In genomic region chr9:136010615-136011341, GRCh38 we compare ENCODE assay signal across 14 cellular contexts. TPM values are rescaled to one million over a fixed set of nuclear protein-coding genes. Genes with fewer than 3 reads are reported as not detected.
DNase-seq lines count a peak whose midpoint lies in the region; ATAC-seq and TF ChIP-seq lines count a peak whose summit lies in the region.
"Had no signal": no experiment of that assay in that cellular context is flagged by ENCODE, and none has a peak within 500 bp of the region (broad histone marks: within the 10 kb centered on the region; RNA-seq: fewer than 3 reads in every experiment).

No MANE protein-coding gene starts in this region.

- H3K27me3 ChIP-seq in right atrium auricular region (no peaks in the 10 kb centered on the region), upper lobe of right lung (no peaks in the 10 kb centered on the region), prostate gland (replicated peaks; ENCODE audit: insufficient read depth) (no peaks in the 10 kb centered on the region)

- TF ChIP-seq CTCF in right atrium auricular region (IDR thresholded peaks at IDR 0.05) (no peak), nephron progenitor cell (IDR thresholded peaks at IDR 0.05) (no peak), upper lobe of right lung (IDR thresholded peaks at IDR 0.05) (no peak), prostate gland (IDR thresholded peaks at IDR 0.05) (no peak)

- H3K36me3 ChIP-seq in right atrium auricular region (peaks cover 27% of the 10 kb centered on the region), upper lobe of right lung (peaks cover 26% of the 10 kb centered on the region), prostate gland (no peaks in the 10 kb centered on the region)

- intact Hi-C loops in Right ventricle myocardium inferior (cut with DNase I) (no loop called here), left cardiac atrium (cut with DNase I) (no loop called here), upper lobe of right lung (cut with DNase I) (no loop called here), prostate gland (cut with DNase I) (no loop called here)

- H3K9me3 Mint-ChIP-seq in nephron progenitor cell, result no peaks in the 10 kb centered on the region
- H3K9me3 Mint-ChIP-seq: CD4-positive, alpha-beta memory T cell; stimulated activated naive CD8-positive, alpha-beta T cell treated with anti-CD3 and anti-CD28 coated beads, Interleukin-15, Interleukin-2, amounts not matched to agents 100 ng/mL and 50 ng/mL, for 24 hours had no signal

- peaks cover 0 to 38% of the 10 kb centered on the region in 2 donors for H3K4me1 ChIP-seq in right atrium auricular region
- H3K4me1 ChIP-seq in upper lobe of right lung, result peaks cover 28% of the 10 kb centered on the region
- H3K4me1 ChIP-seq in prostate gland (replicated peaks), result no peaks in the 10 kb centered on the region

- ATAC-seq in Right ventricle myocardium inferior (no peak), left cardiac atrium (peak; percentile 29 to 42), upper lobe of right lung (peak; percentile 51)

- H3K27me3 Mint-ChIP-seq in nephron progenitor cell (ENCODE audit: low read depth, poor library complexity), result peaks cover 4% of the 10 kb centered on the region
- H3K27me3 Mint-ChIP-seq: activated naive CD8-positive, alpha-beta T cell; CD4-positive, alpha-beta memory T cell; stimulated activated naive CD8-positive, alpha-beta T cell treated with anti-CD3 and anti-CD28 coated beads, Interleukin-15, Interleukin-2, amounts not matched to agents 100 ng/mL and 50 ng/mL, for 24 hours had no signal

- no peak overlapping the region for H3K27ac ChIP-seq in right atrium auricular region
- peak overlapping the region; percentile 75 for H3K27ac ChIP-seq in upper lobe of right lung
- H3K27ac ChIP-seq in prostate gland, result no peak overlapping the region
- H3K27ac ChIP-seq: 22Rv1 had no signal

- H3K27ac Mint-ChIP-seq in nephron progenitor cell, result no peak overlapping the region
- H3K27ac Mint-ChIP-seq: activated naive CD8-positive, alpha-beta T cell; stimulated activated naive CD8-positive, alpha-beta T cell treated with anti-CD3 and anti-CD28 coated beads, Interleukin-15, Interleukin-2, amounts not matched to agents 100 ng/mL and 50 ng/mL, for 24 hours had no signal

- TF ChIP-seq POLR2A in prostate gland (IDR thresholded peaks at IDR 0.05), result no peak

- H3K36me3 Mint-ChIP-seq in nephron progenitor cell (ENCODE audit: low read depth), result no peaks in the 10 kb centered on the region
- H3K36me3 Mint-ChIP-seq: activated naive CD8-positive, alpha-beta T cell had no signal

- peaks cover 59% of the 10 kb centered on the region for H3K4me1 Mint-ChIP-seq in nephron progenitor cell
- H3K4me1 Mint-ChIP-seq: CD4-positive, alpha-beta memory T cell had no signal

- DNase-seq in Right ventricle myocardium inferior (ENCODE audit: missing footprints) (peak; percentile 60), right atrium auricular region (ENCODE audit: low spot score) (no peak), left cardiac atrium (peak; percentile 69), nephron progenitor cell (peak; percentile 32), upper lobe of right lung (no peak), NCI-H2171 (lab: John Stamatoyannopoulos, UW) (no peak), prostate gland (ENCODE audit: low spot score) (no peak)
- DNase-seq in stimulated activated CD4-positive, alpha-beta T cell treated with anti-CD3 and anti-CD28 coated beads, Interleukin-1b, Interleukin-23, amount 100 ng/mL, for 48 hours, result no peak
- DNase-seq: CD4-positive, alpha-beta memory T cell; NCI-H2227 treated with DMSO at 0.1 percent for 48 hours; SK-N-SH had no signal

- H3K9me3 ChIP-seq in right atrium auricular region, result no peaks in the 10 kb centered on the region
- H3K9me3 ChIP-seq in upper lobe of right lung, result no peaks in the 10 kb centered on the region
- no peaks in the 10 kb centered on the region for H3K9me3 ChIP-seq in prostate gland
- H3K9me3 ChIP-seq: SK-N-SH had no signal

- H3K4me3 Mint-ChIP-seq in nephron progenitor cell, result peak overlapping the region; percentile 45
- H3K4me3 Mint-ChIP-seq: activated naive CD8-positive, alpha-beta T cell; CD4-positive, alpha-beta memory T cell; stimulated activated naive CD8-positive, alpha-beta T cell treated with anti-CD3 and anti-CD28 coated beads, Interleukin-15, Interleukin-2, amounts not matched to agents 100 ng/mL and 50 ng/mL, for 24 hours had no signal

- H3K4me3 ChIP-seq in right atrium auricular region (no peak overlapping the region), upper lobe of right lung (peak overlapping the region; percentile 29), prostate gland (no peak overlapping the region)

- WGBS in prostate gland, result 90% methylated on average over 27 of the region's 28 CpGs

RNA-seq across cellular contexts. Expression of gene UBAC1, which starts 49.6 kb away (rescaled TPM):
- total RNA-seq in Right ventricle myocardium inferior (119 TPM), right atrium auricular region (10 to 100 TPM; 58.6 to 76.9 TPM), left cardiac atrium (10 to 100 TPM; 64.9 to 65.7 TPM), upper lobe of right lung (30.1 TPM), prostate gland (10 to 100 TPM; 53.7 to 59.1 TPM)

Comparison
In these comparisons a context has a peak if more than half of its experiments do, and no peak if none do; other contexts are left out.
1. DNase-seq: peak in Right ventricle myocardium inferior (single experiment), left cardiac atrium (single experiment) and nephron progenitor cell (single experiment); none in right atrium auricular region (single experiment), upper lobe of right lung (single experiment), NCI-H2171 (single experiment), stimulated activated CD4-positive, alpha-beta T cell treated with anti-CD3 and anti-CD28 coated beads, Interleukin-1b, Interleukin-23, amount 100 ng/mL, for 48 hours (single experiment) and prostate gland (single experiment).